ENCODE assay signal across 8 cellular contexts in genomic region chr4:118684873-118685811, GRCh38. TPM values are rescaled to one million over a fixed set of nuclear protein-coding genes. Genes with fewer than 3 reads are reported as not detected.
DNase-seq lines count a peak whose midpoint lies in the region; ATAC-seq and TF ChIP-seq lines count a peak whose summit lies in the region.

Gene METTL14, plus strand, starts transcription at chr4:118685392. Its CDS starts 143 bp downstream, at chr4:118685535.

- H3K4me1 ChIP-seq in colonic mucosa: no peaks in the 10 kb centered on the region

- H3K27ac ChIP-seq in colonic mucosa (peak within 1 kb of the TSS; percentile 88), layer of hippocampus (ENCODE audit: low read depth, low read length) (peak within 1 kb of the TSS; percentile 35)

- peak within 1 kb of the TSS; percentile 82 to 86 for H3K9ac ChIP-seq in colonic mucosa (ENCODE audit: low read depth in 2 of 2, low read length in 2 of 2)

- intact Hi-C loops in colonic mucosa (cut with DNase I): no loop called here

- peak within 1 kb of the TSS; percentile 70 for H3K4me3 ChIP-seq in colonic mucosa

- no peaks in the 10 kb centered on the region for H3K9me3 ChIP-seq in colonic mucosa

- peaks cover 17% of the 10 kb centered on the region for H3K36me3 ChIP-seq in colonic mucosa

- DNase-seq in Ammon's horn (ENCODE audit: low spot score) (peak; percentile 91), NCI-H460 (ENCODE audit: extremely low read depth, low read depth) (peak; percentile 85), colonic mucosa (peak; percentile 96)
- peak; percentile 81 to 83 for DNase-seq in activated CD4-positive, alpha-beta T cell treated with anti-CD3 and anti-CD28 coated beads for 4 hours
- peak; percentile 66 to 84 for DNase-seq in stimulated activated CD4-positive, alpha-beta T cell treated with anti-CD3 and anti-CD28 coated beads, Interleukin-1b, Interleukin-23, amount 100 ng/mL, for 4 hours (ENCODE audit: low read depth in 2 of 2)

- peak; percentile 13 for TF ChIP-seq CTCF in colonic mucosa (IDR thresholded peaks at IDR 0.05)

- H3K27me3 ChIP-seq in colonic mucosa: no peaks in the 10 kb centered on the region
- no peaks in the 10 kb centered on the region for H3K27me3 ChIP-seq in layer of hippocampus (ENCODE audit: control insufficient read depth, insufficient read depth, low read length)

- ATAC-seq in GM19043 (IDR thresholded peaks at IDR 0.05; ENCODE audit: low read depth, unreplicated experiment) (peak; percentile 99), HG03378 (IDR thresholded peaks at IDR 0.05; ENCODE audit: unreplicated experiment) (peak; percentile 99)

RNA-seq across cellular contexts. Expression of gene METTL14, which starts in this region (rescaled TPM):
- 8.7 and 8.8 TPM in 2 replicates for total RNA-seq in NCI-H460 (2014; rRNA removed; shearing (Covaris generic))
- polyA plus RNA-seq in NCI-H460 (2014; cell fraction: nucleus; rRNA removed): 5.8 and 7.8 TPM in 2 replicates
- 10 to 100 TPM; 33.0 to 34.1 TPM for total RNA-seq in colonic mucosa

Comparison
In these comparisons a context has a peak if more than half of its experiments do, and no peak if none do; other contexts are left out.
1. Peak in every context shown above with its lines: DNase-seq, ATAC-seq, H3K4me3 ChIP-seq and H3K27ac ChIP-seq.